Comparison of ENCODE assay signal across 14 cellular contexts in genomic region chr12:52231305-52232232, GRCh38. TPM values are rescaled to one million over a fixed set of nuclear protein-coding genes. Genes with fewer than 3 reads are reported as not detected.
A peak's percentile ranks its signal among the peaks of the same experiment; 100 is the strongest.
DNase-seq lines count a peak whose midpoint lies in the region; ATAC-seq and TF ChIP-seq lines count a peak whose summit lies in the region.
"Had no signal": no experiment of that assay in that cellular context is flagged by ENCODE, and none has a peak within 500 bp of the region (broad histone marks: within the 10 kb centered on the region; RNA-seq: fewer than 3 reads in every experiment).

No MANE protein-coding gene starts in this region.

- intact Hi-C loops in dendritic cell treated with granulocyte-macrophage colony-stimulating factor and Interleukin-4, amounts not matched to agents 40 ng/mL and 50 ng/mL, for 4 days (cut with micrococcal nuclease), result no loop called here
- intact Hi-C loops in upper lobe of right lung (cut with DNase I), result no loop called here

- H3K27ac ChIP-seq in SK-N-SH (ENCODE audit: low read depth in 2 of 2, low read length in 1 of 2), result peak overlapping the region; percentile 11 to 97; a peak in 3 of 4 replicates
- peak overlapping the region; percentile 80 for H3K27ac ChIP-seq in upper lobe of right lung
- H3K27ac ChIP-seq: HL-60 had no signal

- H3K4me2 ChIP-seq in SK-N-SH, result peak overlapping the region; percentile 76; the same call in 1 of the 2 replicates

- no peaks in the 10 kb centered on the region for H3K9me2 ChIP-seq in SK-N-SH

- H3K4me3 ChIP-seq in SK-N-SH (ENCODE audit: low read depth in 2 of 2, low read length in 1 of 2) (no peak overlapping the region), upper lobe of right lung (no peak overlapping the region)
- H3K4me3 ChIP-seq: tibial artery had no signal

- peak overlapping the region; percentile 37 for H3K27ac Mint-ChIP-seq in dendritic cell treated with granulocyte-macrophage colony-stimulating factor and Interleukin-4, amounts not matched to agents 40 ng/mL and 50 ng/mL, for 4 days
- H3K27ac Mint-ChIP-seq in mesothelial cell of epicardium, result peak overlapping the region; percentile 35

- no peaks in the 10 kb centered on the region for H3K79me2 ChIP-seq in SK-N-SH (ENCODE audit: insufficient read depth)

- DNase-seq in SK-N-SH (peak; percentile 21), mesothelial cell of epicardium (ENCODE audit: low spot score in 2 of 2, unreplicated experiment in 2 of 2) (no peak), upper lobe of right lung (peak; percentile 83), GM10248 (ENCODE audit: extremely low spot score) (no peak)
- DNase-seq in activated naive CD4-positive, alpha-beta T cell (lab: John Stamatoyannopoulos, UW), result no peak
- DNase-seq: activated T-cell treated with anti-CD3 and anti-CD28 coated beads, Interleukin-2, amount 50 U/mL, for 1 hour; NCI-H510A treated with DMSO at 0.1 percent for 48 hours; SHP77 had no signal

- H2AFZ ChIP-seq in SK-N-SH (ENCODE audit: low read depth), result no peak overlapping the region

- no peaks in the 10 kb centered on the region for H3K9me3 Mint-ChIP-seq in dendritic cell treated with granulocyte-macrophage colony-stimulating factor and Interleukin-4, amounts not matched to agents 40 ng/mL and 50 ng/mL, for 4 days
- peaks cover 8% of the 10 kb centered on the region for H3K9me3 Mint-ChIP-seq in mesothelial cell of epicardium

- peaks cover 62% of the 10 kb centered on the region for H3K27me3 Mint-ChIP-seq in dendritic cell treated with granulocyte-macrophage colony-stimulating factor and Interleukin-4, amounts not matched to agents 40 ng/mL and 50 ng/mL, for 4 days
- peaks cover 47% of the 10 kb centered on the region for H3K27me3 Mint-ChIP-seq in mesothelial cell of epicardium (ENCODE audit: low read depth)

- peaks cover 0 to 19% of the 10 kb centered on the region in 2 experiments; a peak in 3 of 4 replicates for H3K4me1 ChIP-seq in SK-N-SH (ENCODE audit: control insufficient read depth in 1 of 2, insufficient read depth in 2 of 2, low read depth in 1 of 2, low read length in 1 of 2)
- H3K4me1 ChIP-seq in upper lobe of right lung, result peaks cover 8% of the 10 kb centered on the region

- no peak for TF ChIP-seq EP300 in SK-N-SH (IDR thresholded peaks at IDR 0.05; ENCODE audit: borderline replicate concordance in 1 of 2, low read depth in 1 of 2, low read length in 1 of 2)

- peaks cover 27% of the 10 kb centered on the region for H3F3A ChIP-seq in SK-N-SH (replicated peaks; ENCODE audit: insufficient read depth)

- H3K4me3 Mint-ChIP-seq in dendritic cell treated with granulocyte-macrophage colony-stimulating factor and Interleukin-4, amounts not matched to agents 40 ng/mL and 50 ng/mL, for 4 days, result no peak overlapping the region
- H3K4me3 Mint-ChIP-seq in mesothelial cell of epicardium, result peak overlapping the region; percentile 64

- CTCF ChIA-PET in SK-N-SH (lab: Yijun Ruan, JAX) (interaction anchor here (1.6 to 2.3 kb wide), 3 partner anchors 9 to 96 kb away, joined by 5 to 9 read pairs (median 7); no protein-coding TSS in a partner anchor), GM10248 (lab: Yijun Ruan, JAX) (no interaction called here)

- WGBS in SK-N-SH (ENCODE audit: low lambda C conversion rate), result 78% methylated on average over 15 of the region's 16 CpGs

- POLR2A ChIA-PET in SK-N-SH (lab: Yijun Ruan, JAX) (no interaction called here), GM10248 (lab: Yijun Ruan, JAX) (no interaction called here)

- no peaks in the 10 kb centered on the region for H3K27me3 ChIP-seq in SK-N-SH (ENCODE audit: insufficient read depth)
- H3K27me3 ChIP-seq in upper lobe of right lung, result peaks cover 10% of the 10 kb centered on the region

- TF ChIP-seq RAD21 in SK-N-SH (IDR thresholded peaks at IDR 0.05; ENCODE audit: low read length), result no peak

- TF ChIP-seq CTCF in SK-N-SH (IDR thresholded peaks at IDR 0.05) (no peak), mesothelial cell of epicardium (IDR thresholded peaks at IDR 0.05; ENCODE audit: unreplicated experiment) (no peak), upper lobe of right lung (IDR thresholded peaks at IDR 0.05) (no peak), GM10248 (IDR thresholded peaks at IDR 0.05; ENCODE audit: control extremely low read depth, extremely low read depth, low read depth, missing control alignments) (no peak)

- no peaks in the 10 kb centered on the region for H3K9me3 ChIP-seq in SK-N-SH
- no peaks in the 10 kb centered on the region for H3K9me3 ChIP-seq in upper lobe of right lung
- H3K9me3 ChIP-seq: tibial artery had no signal

- ATAC-seq in SK-N-SH treated with all-trans-retinoic acid at 6 μM for 48 hours, result no peak
- ATAC-seq in upper lobe of right lung, result peak; percentile 73
- no peak for ATAC-seq in GM19467 (IDR thresholded peaks at IDR 0.05; ENCODE audit: unreplicated experiment)
- ATAC-seq: sciatic nerve had no signal

- peaks cover 79% of the 10 kb centered on the region for H3K4me1 Mint-ChIP-seq in dendritic cell treated with granulocyte-macrophage colony-stimulating factor and Interleukin-4, amounts not matched to agents 40 ng/mL and 50 ng/mL, for 4 days (ENCODE audit: low read depth)
- H3K4me1 Mint-ChIP-seq in mesothelial cell of epicardium, result peaks cover 49% of the 10 kb centered on the region

- H3K36me3 Mint-ChIP-seq in dendritic cell treated with granulocyte-macrophage colony-stimulating factor and Interleukin-4, amounts not matched to agents 40 ng/mL and 50 ng/mL, for 4 days (ENCODE audit: low read depth), result no peaks in the 10 kb centered on the region
- peaks cover 4% of the 10 kb centered on the region for H3K36me3 Mint-ChIP-seq in mesothelial cell of epicardium

- peak overlapping the region; percentile 86 for H3K9ac ChIP-seq in SK-N-SH

- H3K36me3 ChIP-seq in SK-N-SH (replicated peaks in 1 of 2; ENCODE audit: control insufficient read depth in 1 of 2, insufficient read depth in 2 of 2, low read length in 1 of 2) (no peaks in the 10 kb centered on the region), upper lobe of right lung (no peaks in the 10 kb centered on the region)

- H4K20me1 ChIP-seq in SK-N-SH (ENCODE audit: insufficient read depth), result no peaks in the 10 kb centered on the region

TF ChIP-seq in SK-N-SH, 30 proteins besides CTCF, POLR2A, EP300 and RAD21 (continues in another document):
- TF ChIP-seq MXI1 (IDR thresholded peaks at IDR 0.05; ENCODE audit: low read depth, low read length) (no peak), POLR2AphosphoS5 (IDR thresholded peaks at IDR 0.05; ENCODE audit: low read depth, low read length) (no peak), EZH2phosphoT487 (IDR thresholded peaks at IDR 0.05; ENCODE audit: borderline replicate concordance, low read depth) (no peak), JUND (IDR thresholded peaks at IDR 0.05) (no peak)

TF ChIP-seq in SK-N-SH treated with all-trans-retinoic acid at 6 μM for 48 hours, 23 proteins besides CTCF, POLR2A, EP300 and RAD21:
- TF ChIP-seq ZNF8 (CRISPR knock-in tag; IDR thresholded peaks at IDR 0.05) (no peak), OSR1 (CRISPR knock-in tag; IDR thresholded peaks at IDR 0.05) (no peak), PATZ1 (CRISPR knock-in tag; IDR thresholded peaks at IDR 0.05; ENCODE audit: borderline replicate concordance) (no peak), ZFP30 (CRISPR knock-in tag; IDR thresholded peaks at IDR 0.05) (no peak)
- TF ChIP-seq, protein P1, sequence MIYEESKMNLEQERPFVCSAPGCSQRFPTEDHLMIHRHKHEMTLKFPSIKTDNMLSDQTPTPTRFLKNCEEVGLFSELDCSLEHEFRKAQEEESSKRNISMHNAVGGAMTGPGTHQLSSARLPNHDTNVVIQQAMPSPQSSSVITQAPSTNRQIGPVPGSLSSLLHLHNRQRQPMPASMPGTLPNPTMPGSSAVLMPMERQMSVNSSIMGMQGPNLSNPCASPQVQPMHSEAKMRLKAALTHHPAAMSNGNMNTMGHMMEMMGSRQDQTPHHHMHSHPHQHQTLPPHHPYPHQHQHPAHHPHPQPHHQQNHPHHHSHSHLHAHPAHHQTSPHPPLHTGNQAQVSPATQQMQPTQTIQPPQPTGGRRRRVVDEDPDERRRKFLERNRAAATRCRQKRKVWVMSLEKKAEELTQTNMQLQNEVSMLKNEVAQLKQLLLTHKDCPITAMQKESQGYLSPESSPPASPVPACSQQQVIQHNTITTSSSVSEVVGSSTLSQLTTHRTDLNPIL (CRISPR knock-in tag; IDR thresholded peaks at IDR 0.05; ENCODE audit: low read depth), result no peak

RNA-seq across cellular contexts. Expression of gene KRT7, which starts 1.5 kb away (rescaled TPM):
- 3.2 and 5.4 TPM in 2 replicates for polyA plus RNA-seq in SK-N-SH (2012; rRNA removed)
- polyA plus RNA-seq in SK-N-SH (2012; cell fraction: cytosol; rRNA removed), result 2.9 TPM in 2 replicates
- polyA plus RNA-seq in SK-N-SH (2012; cell fraction: nucleus; rRNA removed), result 1.9 and 3.3 TPM in 2 replicates
- 85.5 to 90.3 TPM (median 86.6 TPM) in 3 replicates for total RNA-seq in mesothelial cell of epicardium
- 664 TPM for total RNA-seq in upper lobe of right lung

RNA-seq across cellular contexts. Expression of gene KRT80, which starts 39.8 kb away (rescaled TPM):
- polyA plus RNA-seq in SK-N-SH (2012; rRNA removed), result 14.9 and 17.4 TPM in 2 replicates
- polyA plus RNA-seq in SK-N-SH (2012; cell fraction: cytosol; rRNA removed), result 8.1 and 10.8 TPM in 2 replicates
- polyA plus RNA-seq in SK-N-SH (2012; cell fraction: nucleus; rRNA removed), result 21.6 and 31.9 TPM in 2 replicates
- total RNA-seq in mesothelial cell of epicardium (2.7 to 3.0 TPM (median 3.0 TPM) in 3 replicates), upper lobe of right lung (8.6 TPM)

RNA-seq across cellular contexts. Expression of gene KRT86, which starts 42.9 kb away (rescaled TPM):
- polyA plus RNA-seq in SK-N-SH (2012; rRNA removed), result 0.34 and 0.56 TPM in 2 replicates
- 0.18 and 0.20 TPM in 2 replicates for polyA plus RNA-seq in SK-N-SH (2012; cell fraction: cytosol; rRNA removed)
- polyA plus RNA-seq in SK-N-SH (2012; cell fraction: nucleus; rRNA removed), result 0.99 and 1.1 TPM in 2 replicates
- total RNA-seq in mesothelial cell of epicardium (0.16 TPM in 1 of 3 replicates, not detected in the others), upper lobe of right lung (1.1 TPM)

RNA-seq across cellular contexts. Expression of gene KRT81, which starts 59.8 kb away (rescaled TPM):
- polyA plus RNA-seq in SK-N-SH (2012; rRNA removed), result 0.80 and 1.9 TPM in 2 replicates
- 0.42 and 0.83 TPM in 2 replicates for polyA plus RNA-seq in SK-N-SH (2012; cell fraction: cytosol; rRNA removed)
- 1.1 and 1.8 TPM in 2 replicates for polyA plus RNA-seq in SK-N-SH (2012; cell fraction: nucleus; rRNA removed)
- total RNA-seq in mesothelial cell of epicardium (0.16 TPM in 1 of 3 replicates, not detected in the others), upper lobe of right lung (not detected)
- total RNA-seq: sciatic nerve had no signal

Comparison
In these comparisons a context has a peak if more than half of its experiments do, and no peak if none do; other contexts are left out.
1. DNase-seq: peak in SK-N-SH (single experiment) and upper lobe of right lung (single experiment); none in mesothelial cell of epicardium (0 of 2), activated naive CD4-positive, alpha-beta T cell (0 of 4) and GM10248 (single experiment).